Comparison of ENCODE assay signal across 1 cellular context in genomic region chr1:115712911-115713609, GRCh38.
TF ChIP-seq lines count a peak whose summit lies in the region.

No MANE protein-coding gene starts in this region.

TF ChIP-seq in K562, 482 proteins besides CTCF, POLR2A, EP300 and RAD21:
- TF ChIP-seq SNIP1 (IDR thresholded peaks at IDR 0.05; ENCODE audit: low read depth) (no peak), TSC22D4 (tag; IDR thresholded peaks at IDR 0.05) (no peak)
- TF ChIP-seq, protein P1, sequence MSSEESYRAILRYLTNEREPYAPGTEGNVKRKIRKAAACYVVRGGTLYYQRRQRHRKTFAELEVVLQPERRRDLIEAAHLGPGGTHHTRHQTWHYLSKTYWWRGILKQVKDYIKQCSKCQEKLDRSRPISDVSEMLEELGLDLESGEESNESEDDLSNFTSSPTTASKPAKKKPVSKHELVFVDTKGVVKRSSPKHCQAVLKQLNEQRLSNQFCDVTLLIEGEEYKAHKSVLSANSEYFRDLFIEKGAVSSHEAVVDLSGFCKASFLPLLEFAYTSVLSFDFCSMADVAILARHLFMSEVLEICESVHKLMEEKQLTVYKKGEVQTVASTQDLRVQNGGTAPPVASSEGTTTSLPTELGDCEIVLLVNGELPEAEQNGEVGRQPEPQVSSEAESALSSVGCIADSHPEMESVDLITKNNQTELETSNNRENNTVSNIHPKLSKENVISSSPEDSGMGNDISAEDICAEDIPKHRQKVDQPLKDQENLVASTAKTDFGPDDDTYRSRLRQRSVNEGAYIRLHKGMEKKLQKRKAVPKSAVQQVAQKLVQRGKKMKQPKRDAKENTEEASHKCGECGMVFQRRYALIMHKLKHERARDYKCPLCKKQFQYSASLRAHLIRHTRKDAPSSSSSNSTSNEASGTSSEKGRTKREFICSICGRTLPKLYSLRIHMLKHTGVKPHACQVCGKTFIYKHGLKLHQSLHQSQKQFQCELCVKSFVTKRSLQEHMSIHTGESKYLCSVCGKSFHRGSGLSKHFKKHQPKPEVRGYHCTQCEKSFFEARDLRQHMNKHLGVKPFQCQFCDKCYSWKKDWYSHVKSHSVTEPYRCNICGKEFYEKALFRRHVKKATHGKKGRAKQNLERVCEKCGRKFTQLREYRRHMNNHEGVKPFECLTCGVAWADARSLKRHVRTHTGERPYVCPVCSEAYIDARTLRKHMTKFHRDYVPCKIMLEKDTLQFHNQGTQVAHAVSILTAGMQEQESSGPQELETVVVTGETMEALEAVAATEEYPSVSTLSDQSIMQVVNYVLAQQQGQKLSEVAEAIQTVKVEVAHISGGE (CRISPR knock-in tag; IDR thresholded peaks at IDR 0.05): 0 out of 6 replicates have a peak, but pooled peaks of 1 of the 3 experiments have one; percentile 20
